23 cellular contexts compared by ENCODE assay signal in genomic region chr1:234950598-234950997, GRCh38.
"Had no signal": no experiment of that assay in that cellular context is flagged by ENCODE, and none has a peak within 500 bp of the region (broad histone marks: within the 10 kb centered on the region; RNA-seq: fewer than 3 reads in every experiment).

No MANE protein-coding gene starts in this region.

- H3K36me3 ChIP-seq: heart left ventricle, left ventricle myocardium inferior, lower lobe of right lung, pancreas, suprapubic skin, thyroid gland, uterus had no signal

- H3K27me3 Mint-ChIP-seq: effector memory CD8-positive, alpha-beta T cell; natural killer cell treated with Interleukin-12 subunit alpha and Interleukin-12 subunit beta and Interleukin-15 and Interleukin-18, amount 100 ng/mL, for 72 hours; progenitor cell of endocrine pancreas; type B pancreatic cell had no signal

- DNase-seq: effector memory CD8-positive, alpha-beta T cell; erythroblast; foreskin melanocyte; heart left ventricle; hippocampal formation; islet precursor cell; left ventricle myocardium inferior; lower lobe of right lung; mesenchymal stem cell; midbrain; occipital lobe; pancreas; right cardiac atrium; stimulated activated CD4-positive, alpha-beta T cell treated with anti-CD3 and anti-CD28 coated beads, Interleukin-2, amount 100 ng/mL, for 48 hours; thyroid gland; uterus had no signal

- H3K27ac Mint-ChIP-seq: effector memory CD8-positive, alpha-beta T cell; natural killer cell treated with Interleukin-12 subunit alpha and Interleukin-12 subunit beta and Interleukin-15 and Interleukin-18, amount 100 ng/mL, for 72 hours; progenitor cell of endocrine pancreas; stimulated activated effector memory CD8-positive, alpha-beta T cell treated with anti-CD3 and anti-CD28 coated beads, Interleukin-12 subunit alpha, Interleukin-12 subunit beta, amount 100 ng/mL, for 72 hours; type B pancreatic cell had no signal

- H3K9me3 ChIP-seq: lower lobe of right lung, pancreas, thyroid gland, uterus had no signal

- H3K27me3 ChIP-seq: heart left ventricle, pancreas, suprapubic skin, thyroid gland, uterus had no signal

- H3K4me1 ChIP-seq: suprapubic skin, uterus had no signal

- FAIRE-seq: pancreas had no signal

- H3K27ac ChIP-seq: heart left ventricle, left ventricle myocardium inferior, lower lobe of right lung, pancreas, suprapubic skin, thyroid gland, uterus had no signal

- H3K4me3 Mint-ChIP-seq: effector memory CD8-positive, alpha-beta T cell; natural killer cell treated with Interleukin-12 subunit alpha and Interleukin-12 subunit beta and Interleukin-15 and Interleukin-18, amount 100 ng/mL, for 72 hours; stimulated activated effector memory CD8-positive, alpha-beta T cell treated with anti-CD3 and anti-CD28 coated beads, Interleukin-12 subunit alpha, Interleukin-12 subunit beta, amount 100 ng/mL, for 72 hours; type B pancreatic cell had no signal

- H3K4me2 ChIP-seq: smooth muscle cell had no signal

- H3K36me3 Mint-ChIP-seq: stimulated activated effector memory CD8-positive, alpha-beta T cell treated with anti-CD3 and anti-CD28 coated beads, Interleukin-12 subunit alpha, Interleukin-12 subunit beta, amount 100 ng/mL, for 72 hours had no signal

- H3K4me3 ChIP-seq: heart left ventricle, left ventricle myocardium inferior, lower lobe of right lung, pancreas, smooth muscle cell, suprapubic skin, thyroid gland, uterus had no signal

- ATAC-seq: effector memory CD8-positive, alpha-beta T cell; heart left ventricle; lower lobe of right lung; natural killer cell treated with Interleukin-12 subunit alpha and Interleukin-12 subunit beta and Interleukin-15 and Interleukin-18, amount 100 ng/mL, for 72 hours; pancreas; right cardiac atrium; stimulated activated effector memory CD8-positive, alpha-beta T cell treated with anti-CD3 and anti-CD28 coated beads, Interleukin-12 subunit alpha, Interleukin-12 subunit beta, amount 100 ng/mL, for 72 hours; stimulated activated naive CD8-positive, alpha-beta T cell treated with anti-CD3 and anti-CD28 coated beads, Interleukin-15, Interleukin-2, amounts not matched to agents 100 U/mL and 50 U/mL, for 24 hours had no signal

- H3K9me3 Mint-ChIP-seq: effector memory CD8-positive, alpha-beta T cell; natural killer cell treated with Interleukin-12 subunit alpha and Interleukin-12 subunit beta and Interleukin-15 and Interleukin-18, amount 100 ng/mL, for 72 hours; type B pancreatic cell had no signal
